9 cellular contexts compared by ENCODE assay signal in the genomic region with DNA sequence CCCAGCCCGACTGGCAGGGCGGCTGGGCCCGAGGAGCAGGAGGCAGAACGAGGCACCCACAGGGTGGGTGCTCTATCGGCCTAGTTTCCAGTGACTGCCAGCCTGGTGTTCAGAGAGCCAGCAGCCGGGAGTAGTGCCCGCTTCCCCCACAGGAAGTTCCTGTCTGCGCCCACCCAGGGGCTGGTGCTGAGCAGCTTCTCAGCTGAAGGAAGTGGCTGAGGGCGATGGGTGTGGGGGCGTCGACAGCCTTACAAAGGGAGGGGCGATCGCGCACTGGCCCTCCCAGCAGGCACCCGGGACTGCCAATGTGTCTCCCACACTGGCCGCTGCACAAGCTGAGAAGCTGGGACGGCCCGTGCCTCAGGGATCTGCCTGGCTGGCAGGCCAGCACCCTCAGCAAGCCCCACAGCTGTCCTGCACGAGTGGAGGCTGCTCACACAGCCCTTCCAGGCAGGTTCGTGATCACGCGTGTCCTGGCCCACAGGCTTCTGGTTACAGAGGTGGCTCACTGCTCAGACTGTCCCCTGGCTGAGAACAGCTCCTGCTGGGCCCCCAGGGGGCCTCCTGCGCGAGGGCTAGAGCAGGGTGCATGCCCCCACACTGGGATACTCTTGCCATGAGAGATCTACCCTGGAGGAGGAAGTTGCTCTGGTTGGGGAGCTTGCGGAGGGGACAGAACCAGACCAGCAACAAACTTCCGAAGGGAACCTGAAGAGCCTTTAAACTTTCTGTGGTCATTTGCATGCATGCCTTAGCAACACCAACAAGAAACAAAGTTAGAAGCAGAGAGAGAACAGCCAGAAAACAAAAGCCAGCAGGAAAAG. TPM values are rescaled to one million over a fixed set of nuclear protein-coding genes. Genes with fewer than 3 reads are reported as not detected.
A peak's percentile ranks its signal among the peaks of the same experiment; 100 is the strongest.
DNase-seq lines count a peak whose midpoint lies in the region; ATAC-seq, FAIRE-seq and TF ChIP-seq lines count a peak whose summit lies in the region.
"Had no signal": no experiment of that assay in that cellular context is flagged by ENCODE, and none has a peak within 500 bp of the region (broad histone marks: within the 10 kb centered on the region; RNA-seq: fewer than 3 reads in every experiment).

No MANE protein-coding gene starts in this region.

- no peaks in the 10 kb centered on the region for H3K9me3 Mint-ChIP-seq in astrocyte (ENCODE audit: unreplicated experiment)
- no peaks in the 10 kb centered on the region for H3K9me3 Mint-ChIP-seq in natural killer cell

- no peaks in the 10 kb centered on the region for H3K27me3 ChIP-seq in DOHH2 (ENCODE audit: control insufficient read depth, low read length)
- no peaks in the 10 kb centered on the region for H3K27me3 ChIP-seq in astrocyte (ENCODE audit: insufficient read depth, low read length)
- H3K27me3 ChIP-seq in tibial nerve: no peaks in the 10 kb centered on the region

- H3K27ac Mint-ChIP-seq in astrocyte (ENCODE audit: unreplicated experiment) (no peak overlapping the region), natural killer cell (peak overlapping the region; percentile 89 to 96)

- H3K4me1 Mint-ChIP-seq in astrocyte (ENCODE audit: low read depth, unreplicated experiment) (peaks cover 17% of the 10 kb centered on the region), natural killer cell (peaks cover 61 to 69% of the 10 kb centered on the region in 2 donors)

- H3K36me3 ChIP-seq in DOHH2 (ENCODE audit: control insufficient read depth, low read length): peaks cover 33% of the 10 kb centered on the region
- H3K36me3 ChIP-seq in astrocyte (ENCODE audit: insufficient read depth, low read length): peaks cover 3% of the 10 kb centered on the region
- H3K36me3 ChIP-seq in tibial nerve: peaks cover 0 to 45% (median 0%) of the 10 kb centered on the region in 3 donors

- no peak overlapping the region for H3K9ac ChIP-seq in astrocyte (ENCODE audit: low read length)

- no peak overlapping the region for H2AFZ ChIP-seq in astrocyte (ENCODE audit: low read depth, low read length)

- 52 to 53% methylated on average over 12 to 25 of the region's 26 CpGs for WGBS in tibial nerve, 2 donors

- H3K27ac ChIP-seq in DOHH2 (ENCODE audit: low read depth, low read length) (peak overlapping the region; percentile 29; the same call in 1 of the 2 replicates), astrocyte (ENCODE audit: low read depth, low read length) (no peak overlapping the region), tibial nerve (peak overlapping the region in 3 of 4 donors; percentile 84 to 95 (median 89))

- peak overlapping the region; percentile 36 for H3K4me3 Mint-ChIP-seq in astrocyte (ENCODE audit: unreplicated experiment)
- peak overlapping the region; percentile 94 for H3K4me3 Mint-ChIP-seq in natural killer cell

- TF ChIP-seq CTCF in DOHH2 (IDR thresholded peaks at IDR 0.05; ENCODE audit: low read depth, low read length, poor library complexity, severe bottlenecking) (no peak), astrocyte (IDR thresholded peaks at IDR 0.05; ENCODE audit: insufficient read depth, low read depth, low read length) (no peak), natural killer cell (IDR thresholded peaks at IDR 0.05) (no peak), tibial nerve (IDR thresholded peaks at IDR 0.05) (no peak)

- H3K79me2 ChIP-seq in DOHH2 (ENCODE audit: control insufficient read depth, low read length) (peaks cover 76% of the 10 kb centered on the region), astrocyte (ENCODE audit: insufficient read depth, low read length) (peaks cover 75% of the 10 kb centered on the region)

- H3K4me1 ChIP-seq in DOHH2 (ENCODE audit: control insufficient read depth, low read length) (peaks cover 75% of the 10 kb centered on the region), astrocyte (ENCODE audit: insufficient read depth, low read length) (peaks cover 38% of the 10 kb centered on the region), tibial nerve (peaks cover 0 to 83% (median 38%) of the 10 kb centered on the region in 4 donors)

- intact Hi-C loops in natural killer cell (cut with micrococcal nuclease): loop anchor here (2.0 to 5.0 kb wide), 3 partner anchors 41 to 246 kb away; a partner anchor contains a TSS

- peak in 1 of 2 donors; percentile 75 for TF ChIP-seq EP300 in tibial nerve (IDR thresholded peaks at IDR 0.05)

- peak; percentile 41 to 51 (median 41) for ATAC-seq in natural killer cell
- ATAC-seq in HG02759 (IDR thresholded peaks at IDR 0.05; ENCODE audit: unreplicated experiment): no peak

- peak overlapping the region; percentile 83 for H3K4me2 ChIP-seq in DOHH2 (ENCODE audit: low read length)
- peak overlapping the region; percentile 44 for H3K4me2 ChIP-seq in astrocyte (ENCODE audit: low read length)

- H3K27me3 Mint-ChIP-seq in astrocyte (ENCODE audit: low read depth, unreplicated experiment): no peaks in the 10 kb centered on the region
- H3K27me3 Mint-ChIP-seq in natural killer cell (ENCODE audit: low read depth in 2 of 2): no peaks in the 10 kb centered on the region

- TF ChIP-seq POLR2A in tibial nerve (IDR thresholded peaks at IDR 0.05): peak in 1 of 2 donors; percentile 33

- FAIRE-seq in astrocyte (lab: Jason Lieb, UNC): no peak
- FAIRE-seq: bronchial epithelial cell had no signal

- no peaks in the 10 kb centered on the region for H3K9me2 ChIP-seq in DOHH2 (replicated peaks; ENCODE audit: control insufficient read depth, low read length)

- peak overlapping the region; percentile 81 for H3K4me3 ChIP-seq in DOHH2 (ENCODE audit: low read length)
- no peak overlapping the region for H3K4me3 ChIP-seq in astrocyte (ENCODE audit: insufficient read depth, low read depth, low read length)
- H3K4me3 ChIP-seq in tibial nerve: peak overlapping the region in 2 of 4 donors; percentile 10 to 88

- H3F3A ChIP-seq in DOHH2 (ENCODE audit: control insufficient read depth, insufficient read depth): peaks cover 15% of the 10 kb centered on the region

- peak; percentile 92 for DNase-seq in UCSD-AML1 (lab: John Stamatoyannopoulos, UW; ENCODE audit: unreplicated experiment)
- DNase-seq in astrocyte (ENCODE audit: low read depth): no peak
- peak; percentile 71 for DNase-seq in natural killer cell
- no peak for DNase-seq in tibial nerve (ENCODE audit: low spot score in 2 of 2)
- no peak for DNase-seq in NCI-H748 (lab: John Stamatoyannopoulos, UW; ENCODE audit: unreplicated experiment)
- DNase-seq in NCI-H510A treated with DMSO at 0.1 percent for 48 hours (lab: John Stamatoyannopoulos, UW): no peak

- H3K36me3 Mint-ChIP-seq in astrocyte (ENCODE audit: low read depth, unreplicated experiment): peaks cover 5% of the 10 kb centered on the region
- H3K36me3 Mint-ChIP-seq in natural killer cell: no peaks in the 10 kb centered on the region

- peaks cover 12% of the 10 kb centered on the region; the same call in 1 of the 2 replicates for H4K20me1 ChIP-seq in DOHH2 (ENCODE audit: control insufficient read depth, insufficient read depth, low read depth, low read length)
- peaks cover 35% of the 10 kb centered on the region for H4K20me1 ChIP-seq in astrocyte (ENCODE audit: insufficient read depth, low read length)

- H3K9me3 ChIP-seq in DOHH2 (ENCODE audit: control insufficient read depth, insufficient read depth, low read length) (no peaks in the 10 kb centered on the region), astrocyte (ENCODE audit: insufficient read depth, low read depth, low read length) (no peaks in the 10 kb centered on the region), tibial nerve (no peaks in the 10 kb centered on the region)

RNA-seq across cellular contexts. Expression of a gene that starts 2.5 kb away (rescaled TPM):
- 15.4 and 15.6 TPM in 2 replicates for total RNA-seq in astrocyte
- 100 to 1,000 TPM; 459 to 712 (median 501) TPM for total RNA-seq in natural killer cell
- total RNA-seq in tibial nerve: 10 to 100 TPM; 36.5 to 56.7 (median 43.5) TPM

RNA-seq across cellular contexts. Expression of a gene that starts 2.6 kb away (rescaled TPM):
- 18.3 and 22.5 TPM in 2 replicates for total RNA-seq in astrocyte
- 10 to 100 TPM; 36.6 to 43.3 (median 39.9) TPM for total RNA-seq in natural killer cell
- total RNA-seq in tibial nerve: 10 to 100 TPM; 12.3 to 22.5 (median 12.5) TPM

RNA-seq across cellular contexts. Expression of a gene that starts 17.4 kb away (rescaled TPM):
- total RNA-seq in astrocyte: 0.22 and 0.48 TPM in 2 replicates
- total RNA-seq in natural killer cell: 1 to 10 TPM; 8.2 to 9.2 (median 8.4) TPM
- total RNA-seq in tibial nerve: 1 to 10 TPM in 2 of 4 donors, under 1 TPM in 2; 0.87 to 1.2 (median 1.0) TPM
- total RNA-seq: bronchial epithelial cell had no signal

RNA-seq across cellular contexts. Expression of a gene that starts 40.8 kb away (rescaled TPM):
- total RNA-seq in astrocyte: 50.3 and 63.9 TPM in 2 replicates
- total RNA-seq in natural killer cell: 100 to 1,000 TPM; 176 to 271 (median 185) TPM
- 10 to 100 TPM; 32.7 to 49.4 (median 39.9) TPM for total RNA-seq in tibial nerve

RNA-seq across cellular contexts. Expression of a gene that starts 52.8 kb away (rescaled TPM):
- 236 and 284 TPM in 2 replicates for total RNA-seq in astrocyte
- total RNA-seq in natural killer cell: 1,000 to 10,000 TPM; 1,001 to 1,351 (median 1,051) TPM
- total RNA-seq in tibial nerve: 100 to 1,000 TPM in 2 of 4 donors, 10 to 100 TPM in 2; 86.3 to 199 (median 121) TPM

Comparison
In these comparisons a context has a peak if more than half of its experiments do, and no peak if none do; other contexts are left out.
1. DNase-seq: peak in UCSD-AML1 (single experiment) and natural killer cell (single experiment); none in astrocyte (single experiment), tibial nerve (0 of 2), NCI-H748 (single experiment) and NCI-H510A treated with DMSO at 0.1 percent for 48 hours (single experiment).
2. RNA of a gene that starts 2.5 kb away (total RNA-seq): 459 to 712 TPM in natural killer cell; 36.5 to 56.7 TPM in tibial nerve and 15.4 to 15.6 TPM in astrocyte; every median in the first group is over 4 times any median in the second.